ENCODE assay signal across 27 cellular contexts in the genomic region with DNA sequence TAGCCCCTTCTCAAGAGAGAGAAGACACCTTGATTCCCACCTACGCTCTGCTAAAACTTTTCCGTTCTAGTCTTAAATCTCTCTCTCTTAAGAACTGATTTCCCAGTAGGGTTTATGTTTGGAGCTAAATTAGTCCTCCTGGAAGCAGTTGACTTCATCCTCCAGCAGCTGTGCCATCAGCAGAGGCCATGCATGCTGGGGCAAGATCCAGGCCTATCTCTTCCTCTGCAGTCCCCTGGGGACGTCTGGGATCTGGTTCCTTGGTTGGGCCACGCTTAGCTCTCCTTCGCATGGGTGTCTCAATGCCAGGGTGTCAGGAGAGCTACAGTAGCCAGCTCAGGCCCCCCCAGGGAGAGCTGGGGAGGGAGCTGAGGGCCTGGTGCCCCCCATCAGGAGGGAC. TPM values are rescaled to one million over a fixed set of nuclear protein-coding genes. Genes with fewer than 3 reads are reported as not detected.
DNase-seq lines count a peak whose midpoint lies in the region; ATAC-seq, FAIRE-seq and TF ChIP-seq lines count a peak whose summit lies in the region.
"Had no signal": no experiment of that assay in that cellular context is flagged by ENCODE, and none has a peak within 500 bp of the region (broad histone marks: within the 10 kb centered on the region; RNA-seq: fewer than 3 reads in every experiment).

No MANE protein-coding gene starts in this region.

- H3K4me3 Mint-ChIP-seq in stimulated activated naive CD8-positive, alpha-beta T cell treated with anti-CD3 and anti-CD28 coated beads, Interleukin-15, Interleukin-2, amounts not matched to agents 100 ng/mL and 50 ng/mL, for 24 hours = no peak overlapping the region
- H3K4me3 Mint-ChIP-seq in stimulated activated naive CD8-positive, alpha-beta T cell treated with anti-CD3 and anti-CD28 coated beads, Interleukin-15, amount 100 ng/mL, for 72 hours = no peak overlapping the region
- H3K4me3 Mint-ChIP-seq in T-cell = no peak overlapping the region
- no peak overlapping the region for H3K4me3 Mint-ChIP-seq in memory B cell
- H3K4me3 Mint-ChIP-seq in HFFc6 = no peak overlapping the region
- H3K4me3 Mint-ChIP-seq: CD4-positive, alpha-beta memory T cell; dendritic cell treated with granulocyte-macrophage colony-stimulating factor and Interleukin-4, amounts not matched to agents 40 ng/mL and 50 ng/mL, for 4 days had no signal

- DNase-seq in stimulated activated naive CD8-positive, alpha-beta T cell treated with anti-CD3 and anti-CD28 coated beads, Interleukin-15, amount 100 ng/mL, for 72 hours = no peak
- no peak for DNase-seq in T-cell
- no peak for DNase-seq in memory B cell (ENCODE audit: low spot score in 2 of 2)
- DNase-seq in urothelium cell line (ENCODE audit: low spot score) = no peak
- DNase-seq in HFFc6 = no peak
- no peak for DNase-seq in cardiac septum (ENCODE audit: low spot score)
- DNase-seq in medulla oblongata (ENCODE audit: extremely low spot score) = no peak
- DNase-seq: activated CD4-positive, alpha-beta T cell treated with anti-CD3 and anti-CD28 coated beads, Interleukin-2, amount 50 U/mL, for 48 hours; activated CD4-positive, CD25-positive, alpha-beta regulatory T cell; activated gamma-delta T cell treated with Interleukin-2 at 50 U/mL for 16 hours; CD4-positive, alpha-beta memory T cell; DMS53; HCEC 1CT; NCI-H1105; NCI-H2081; NCI-H510A treated with DMSO at 0.1 percent for 48 hours; NK-92 treated with Interleukin-12 subunit alpha and Interleukin-12 subunit beta, amount 100 ng/mL, for 24 hours; ovary; SIG-M5; stimulated activated CD4-positive, alpha-beta T cell treated with anti-CD3 and anti-CD28 coated beads, Interleukin-4, amount 100 ng/mL, for 1 hour; stimulated activated naive CD4-positive, alpha-beta T cell; SW 1271 had no signal

- H3K4me1 Mint-ChIP-seq in stimulated activated naive CD8-positive, alpha-beta T cell treated with anti-CD3 and anti-CD28 coated beads, Interleukin-15, Interleukin-2, amounts not matched to agents 100 ng/mL and 50 ng/mL, for 24 hours (ENCODE audit: low read depth) = peaks cover 59% of the 10 kb centered on the region
- H3K4me1 Mint-ChIP-seq in stimulated activated naive CD8-positive, alpha-beta T cell treated with anti-CD3 and anti-CD28 coated beads, Interleukin-15, amount 100 ng/mL, for 72 hours = peaks cover 67% of the 10 kb centered on the region
- H3K4me1 Mint-ChIP-seq in T-cell (peaks cover 74 to 77% (median 77%) of the 10 kb centered on the region in 3 donors), memory B cell (peaks cover 44% of the 10 kb centered on the region), HFFc6 (ENCODE audit: low read depth) (peaks cover 11% of the 10 kb centered on the region)

- CTCF ChIA-PET in T-cell (lab: Charles Lee) = no interaction called here

- no peak for FAIRE-seq in urothelium cell line (lab: Jason Lieb, UNC)
- FAIRE-seq: G401.6, islet of Langerhans had no signal

- no peak for TF ChIP-seq CTCF in HFFc6 (IDR thresholded peaks at IDR 0.05)

- POLR2A ChIA-PET in T-cell (lab: Charles Lee) = no interaction called here

- no peaks in the 10 kb centered on the region for H3K9me3 Mint-ChIP-seq in stimulated activated naive CD8-positive, alpha-beta T cell treated with anti-CD3 and anti-CD28 coated beads, Interleukin-15, Interleukin-2, amounts not matched to agents 100 ng/mL and 50 ng/mL, for 24 hours
- no peaks in the 10 kb centered on the region for H3K9me3 Mint-ChIP-seq in stimulated activated naive CD8-positive, alpha-beta T cell treated with anti-CD3 and anti-CD28 coated beads, Interleukin-15, amount 100 ng/mL, for 72 hours
- no peaks in the 10 kb centered on the region for H3K9me3 Mint-ChIP-seq in T-cell
- no peaks in the 10 kb centered on the region for H3K9me3 Mint-ChIP-seq in memory B cell
- no peaks in the 10 kb centered on the region for H3K9me3 Mint-ChIP-seq in HFFc6
- H3K9me3 Mint-ChIP-seq: CD4-positive, alpha-beta memory T cell; dendritic cell treated with granulocyte-macrophage colony-stimulating factor and Interleukin-4, amounts not matched to agents 40 ng/mL and 50 ng/mL, for 4 days had no signal

- ATAC-seq in stimulated activated naive CD8-positive, alpha-beta T cell treated with anti-CD3 and anti-CD28 coated beads, Interleukin-15, amount 100 ng/mL, for 72 hours = no peak
- ATAC-seq in T-cell (replicated peaks in 1 of 4) (no peak), memory B cell (ENCODE audit: low read depth) (no peak)
- ATAC-seq: mucosa of descending colon had no signal

- no peaks in the 10 kb centered on the region for H3K27me3 Mint-ChIP-seq in stimulated activated naive CD8-positive, alpha-beta T cell treated with anti-CD3 and anti-CD28 coated beads, Interleukin-15, Interleukin-2, amounts not matched to agents 100 ng/mL and 50 ng/mL, for 24 hours
- no peaks in the 10 kb centered on the region for H3K27me3 Mint-ChIP-seq in stimulated activated naive CD8-positive, alpha-beta T cell treated with anti-CD3 and anti-CD28 coated beads, Interleukin-15, amount 100 ng/mL, for 72 hours
- H3K27me3 Mint-ChIP-seq in T-cell (no peaks in the 10 kb centered on the region), memory B cell (no peaks in the 10 kb centered on the region), HFFc6 (ENCODE audit: insufficient read depth) (no peaks in the 10 kb centered on the region)
- H3K27me3 Mint-ChIP-seq: CD4-positive, alpha-beta memory T cell; dendritic cell treated with granulocyte-macrophage colony-stimulating factor and Interleukin-4, amounts not matched to agents 40 ng/mL and 50 ng/mL, for 4 days had no signal

- intact Hi-C loops in cardiac septum (cut with DNase I) = no loop called here

- H3K36me3 Mint-ChIP-seq in stimulated activated naive CD8-positive, alpha-beta T cell treated with anti-CD3 and anti-CD28 coated beads, Interleukin-15, Interleukin-2, amounts not matched to agents 100 ng/mL and 50 ng/mL, for 24 hours (ENCODE audit: low read depth) = peaks cover 26% of the 10 kb centered on the region
- H3K36me3 Mint-ChIP-seq in T-cell (peaks cover 18% of the 10 kb centered on the region), memory B cell (peaks cover 11% of the 10 kb centered on the region), HFFc6 (ENCODE audit: low read depth) (no peaks in the 10 kb centered on the region)

- H3K27ac Mint-ChIP-seq in stimulated activated naive CD8-positive, alpha-beta T cell treated with anti-CD3 and anti-CD28 coated beads, Interleukin-15, Interleukin-2, amounts not matched to agents 100 ng/mL and 50 ng/mL, for 24 hours = peak overlapping the region; percentile 69
- peak overlapping the region in 1 of 2 donors; percentile 9 for H3K27ac Mint-ChIP-seq in stimulated activated naive CD8-positive, alpha-beta T cell treated with anti-CD3 and anti-CD28 coated beads, Interleukin-15, amount 100 ng/mL, for 72 hours
- H3K27ac Mint-ChIP-seq in T-cell (peak overlapping the region; percentile 11 to 70), memory B cell (peak overlapping the region; percentile 2), HFFc6 (no peak overlapping the region)

RNA-seq across cellular contexts. Expression of gene HPCAL1, which starts 49.7 kb away (rescaled TPM):
- total RNA-seq in T-cell = 10 to 100 TPM; 39.5 to 87.3 (median 83.2) TPM
- 10 to 100 TPM; 36.3 to 60.3 (median 57.2) TPM for total RNA-seq in HFFc6 (2021; fragmentation: NEBNext Ultra II Directional; extraction: Animal tissue kit (Norgen Biotek cat#: 25700))
- total RNA-seq in cardiac septum = 21.6 TPM
